In genomic region chr2:225002039-225002655, GRCh38 we compare ENCODE assay signal across 8 cellular contexts. TPM values are rescaled to one million over a fixed set of nuclear protein-coding genes. Genes with fewer than 3 reads are reported as not detected.
A peak's percentile ranks its signal among the peaks of the same experiment; 100 is the strongest.
DNase-seq lines count a peak whose midpoint lies in the region; ATAC-seq and TF ChIP-seq lines count a peak whose summit lies in the region.

No MANE protein-coding gene starts in this region.

- H3K4me3 Mint-ChIP-seq in activated naive CD8-positive, alpha-beta T cell treated with anti-CD3 and anti-CD28 coated beads for 36 hours = peak overlapping the region; percentile 35

- H3K9me3 Mint-ChIP-seq in activated naive CD8-positive, alpha-beta T cell treated with anti-CD3 and anti-CD28 coated beads for 36 hours = peaks cover 3% of the 10 kb centered on the region

- DNase-seq in DMS53 treated with DMSO at 0.1 percent for 48 hours (lab: John Stamatoyannopoulos, UW; ENCODE audit: unreplicated experiment) (peak; percentile 45), SHP77 treated with DMSO at 0.1 percent for 48 hours (lab: John Stamatoyannopoulos, UW) (peak; percentile 43), hepatocyte (ENCODE audit: low spot score) (peak; percentile 77)
- peak; percentile 59 for DNase-seq in activated naive CD8-positive, alpha-beta T cell treated with anti-CD3 and anti-CD28 coated beads for 36 hours
- peak; percentile 37 to 56 for DNase-seq in stimulated activated CD4-positive, alpha-beta T cell treated with anti-CD3 and anti-CD28 coated beads, Interleukin-15, amount 100 ng/mL, for 48 hours (ENCODE audit: low read depth in 2 of 2)

- no peaks in the 10 kb centered on the region for H3K79me2 ChIP-seq in hepatocyte

- no peak overlapping the region for H2AFZ ChIP-seq in hepatocyte

- no peak overlapping the region for H3K4me3 ChIP-seq in hepatocyte

- H3K36me3 ChIP-seq in hepatocyte (replicated peaks; ENCODE audit: insufficient read depth, low read depth) = no peaks in the 10 kb centered on the region

- H3K36me3 Mint-ChIP-seq in activated naive CD8-positive, alpha-beta T cell treated with anti-CD3 and anti-CD28 coated beads for 36 hours = peaks cover 56% of the 10 kb centered on the region

- no peaks in the 10 kb centered on the region for H3K4me1 ChIP-seq in hepatocyte (ENCODE audit: insufficient read depth)

- TF ChIP-seq EP300 in Ishikawa (IDR thresholded peaks at IDR 0.05; ENCODE audit: borderline replicate concordance) = no peak

- H3K4me1 Mint-ChIP-seq in activated naive CD8-positive, alpha-beta T cell treated with anti-CD3 and anti-CD28 coated beads for 36 hours = peaks cover 79% of the 10 kb centered on the region

- no peak overlapping the region for H3K4me2 ChIP-seq in hepatocyte

- peak overlapping the region; percentile 77 for H3K27ac Mint-ChIP-seq in activated naive CD8-positive, alpha-beta T cell treated with anti-CD3 and anti-CD28 coated beads for 36 hours

- peak; percentile 83 for TF ChIP-seq RAD21 in Ishikawa (IDR thresholded peaks at IDR 0.05; ENCODE audit: low read depth)

- no peaks in the 10 kb centered on the region for H3K9me2 ChIP-seq in hepatocyte (replicated peaks; ENCODE audit: insufficient read depth)

- H3K27me3 Mint-ChIP-seq in activated naive CD8-positive, alpha-beta T cell treated with anti-CD3 and anti-CD28 coated beads for 36 hours = no peaks in the 10 kb centered on the region

- no peaks in the 10 kb centered on the region for H4K20me1 ChIP-seq in hepatocyte (ENCODE audit: insufficient read depth, poor library complexity, severe bottlenecking)

- peak; percentile 73 for TF ChIP-seq CTCF in hepatocyte (IDR thresholded peaks at IDR 0.05; ENCODE audit: poor library complexity)

- H3K27me3 ChIP-seq in hepatocyte = no peaks in the 10 kb centered on the region

- H3K9me3 ChIP-seq in hepatocyte (ENCODE audit: low read depth) = no peaks in the 10 kb centered on the region

- WGBS in hepatocyte (ENCODE audit: low lambda C conversion rate, missing lambda C conversion rate) = 54% methylated on average over 6 of the region's 6 CpGs

- H3K27ac ChIP-seq in hepatocyte = no peak overlapping the region

- ATAC-seq in GM21423 (IDR thresholded peaks at IDR 0.05; ENCODE audit: unreplicated experiment) = peak; percentile 46
- no peak for ATAC-seq in HG02588 (IDR thresholded peaks at IDR 0.05; ENCODE audit: unreplicated experiment)

TF ChIP-seq in Ishikawa, 13 proteins besides CTCF, POLR2A, EP300 and RAD21:
- no peak for TF ChIP-seq TAF1 (IDR thresholded peaks at IDR 0.05; ENCODE audit: low read depth)
- no peak for TF ChIP-seq CREB1 (IDR thresholded peaks at IDR 0.05; ENCODE audit: low read depth)
- no peak for TF ChIP-seq MAX (IDR thresholded peaks at IDR 0.05)
- no peak for TF ChIP-seq EGR1 (IDR thresholded peaks at IDR 0.05)
- no peak for TF ChIP-seq TEAD4 (IDR thresholded peaks at IDR 0.05)
- no peak for TF ChIP-seq USF1 (IDR thresholded peaks at IDR 0.05)
- no peak for TF ChIP-seq YY1 (IDR thresholded peaks at IDR 0.05; ENCODE audit: low read depth)
- TF ChIP-seq TCF12 (IDR thresholded peaks at IDR 0.05; ENCODE audit: low read depth) = no peak
- TF ChIP-seq REST (IDR thresholded peaks at IDR 0.05; ENCODE audit: low read depth) = no peak
- TF ChIP-seq NFIC (IDR thresholded peaks at IDR 0.05) = no peak
- no peak for TF ChIP-seq CEBPB (IDR thresholded peaks at IDR 0.05)
- TF ChIP-seq FOXM1 (IDR thresholded peaks at IDR 0.05; ENCODE audit: borderline replicate concordance, low read depth) = no peak
- TF ChIP-seq ZBTB7A (IDR thresholded peaks at IDR 0.05; ENCODE audit: low read depth) = no peak

RNA-seq across cellular contexts. Expression of gene DOCK10, which starts 40.1 kb away (rescaled TPM):
- 100 to 1,000 TPM; 154 to 159 TPM for total RNA-seq in activated naive CD8-positive, alpha-beta T cell treated with anti-CD3 and anti-CD28 coated beads for 36 hours
- 3.2 and 8.0 TPM in 2 replicates for total RNA-seq in hepatocyte
- 0.07 and 1.1 TPM in 2 replicates for polyA plus RNA-seq in hepatocyte

Comparison
In these comparisons a context has a peak if more than half of its experiments do, and no peak if none do; other contexts are left out.
1. RNA of gene DOCK10, which starts 40.1 kb away (total RNA-seq): 154 to 159 TPM in activated naive CD8-positive, alpha-beta T cell treated with anti-CD3 and anti-CD28 coated beads for 36 hours; 3.2 to 8.0 TPM in hepatocyte; every median in the first group is over 10 times any median in the second.
2. Peak in every context shown above with its lines, with median percentiles within 50 percentile points of each other: DNase-seq.